In the genomic region with DNA sequence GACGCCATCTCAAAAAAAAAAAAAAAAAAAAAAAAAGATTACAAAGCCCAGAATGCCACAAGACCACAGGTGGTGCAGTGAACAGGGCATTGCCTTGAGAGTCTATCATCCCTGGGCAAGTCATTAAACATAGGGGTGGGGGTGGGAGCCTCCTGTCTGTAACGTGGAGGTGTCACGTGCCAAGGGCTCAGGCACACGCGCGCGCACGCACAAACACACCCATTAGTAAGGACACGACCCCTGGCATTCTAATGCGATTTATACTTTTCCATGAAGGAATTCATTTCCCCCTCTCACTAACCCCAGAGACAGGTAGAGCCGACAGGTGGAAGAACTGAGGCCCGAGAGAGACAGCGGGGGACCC, we compare ENCODE assay signal across 8 cellular contexts. TPM values are rescaled to one million over a fixed set of nuclear protein-coding genes. Genes with fewer than 3 reads are reported as not detected.
DNase-seq lines count a peak whose midpoint lies in the region; ATAC-seq and TF ChIP-seq lines count a peak whose summit lies in the region.

No MANE protein-coding gene starts in this region.

- no peaks in the 10 kb centered on the region for H3K79me2 ChIP-seq in MM.1S (ENCODE audit: low read length)

- no peak overlapping the region for H3K27ac ChIP-seq in CD4-positive, CD25-positive, alpha-beta regulatory T cell (ENCODE audit: insufficient read depth, low read length, poor library complexity, severe bottlenecking)
- H3K27ac ChIP-seq in MM.1S (ENCODE audit: low read length) = no peak overlapping the region

- H3K4me3 ChIP-seq in CD4-positive, CD25-positive, alpha-beta regulatory T cell (ENCODE audit: low read depth, low read length) = no peak overlapping the region
- H3K4me3 ChIP-seq in MM.1S (ENCODE audit: low read length) = peak overlapping the region; percentile 28; the same call in 1 of the 2 replicates

- TF ChIP-seq CTCF in MM.1S (IDR thresholded peaks at IDR 0.05; ENCODE audit: low read length) = no peak
- no peak for TF ChIP-seq CTCF in MCF 10A (IDR thresholded peaks at IDR 0.05; ENCODE audit: unreplicated experiment)

- peak overlapping the region; percentile 56; the same call in 1 of the 2 replicates for H3K4me2 ChIP-seq in MM.1S (ENCODE audit: low read depth, low read length)

- 0 out of 2 replicates have a peak, but pooled peaks cover under 1% of the 10 kb centered on the region for H3F3A ChIP-seq in MM.1S (ENCODE audit: insufficient read depth, low read length)

- CTCF ChIA-PET in MCF 10A (lab: Yijun Ruan, JAX) = interaction anchor here (0.7 kb wide), 1 partner anchor 195 kb away, joined by 5 read pairs; no protein-coding TSS in a partner anchor

- H3K36me3 Mint-ChIP-seq in CD4-positive, CD25-positive, alpha-beta regulatory T cell = no peaks in the 10 kb centered on the region
- no peaks in the 10 kb centered on the region for H3K36me3 Mint-ChIP-seq in MCF 10A (ENCODE audit: insufficient read depth, unreplicated experiment)

- no peaks in the 10 kb centered on the region for H4K20me1 ChIP-seq in MM.1S (ENCODE audit: insufficient read depth, low read length)

- intact Hi-C loops in MCF 10A (cut with micrococcal nuclease) = no loop called here

- no peaks in the 10 kb centered on the region for H3K36me3 ChIP-seq in CD4-positive, CD25-positive, alpha-beta regulatory T cell (ENCODE audit: control insufficient read depth, insufficient read depth, low read length)
- H3K36me3 ChIP-seq in MM.1S (replicated peaks; ENCODE audit: insufficient read depth, low read length) = no peaks in the 10 kb centered on the region

- no peak for ATAC-seq in CD4-positive, CD25-positive, alpha-beta regulatory T cell (ENCODE audit: low read depth in 2 of 2)
- no peak for ATAC-seq in HG02571 (IDR thresholded peaks at IDR 0.05; ENCODE audit: unreplicated experiment)

- peaks cover 11 to 37% (median 18%) of the 10 kb centered on the region in 4 donors for H3K4me1 Mint-ChIP-seq in CD4-positive, CD25-positive, alpha-beta regulatory T cell
- peaks cover 13% of the 10 kb centered on the region for H3K4me1 Mint-ChIP-seq in MCF 10A (ENCODE audit: insufficient read depth, unreplicated experiment)

- H3K9me2 ChIP-seq in MM.1S (replicated peaks; ENCODE audit: insufficient read depth, low read length) = no peaks in the 10 kb centered on the region

- no peak overlapping the region for H2AFZ ChIP-seq in MM.1S (ENCODE audit: low read length)

- H3K9me3 Mint-ChIP-seq in CD4-positive, CD25-positive, alpha-beta regulatory T cell = peaks cover 0 to 3% (median 0%) of the 10 kb centered on the region in 7 donors
- H3K9me3 Mint-ChIP-seq in MCF 10A (ENCODE audit: unreplicated experiment) = no peaks in the 10 kb centered on the region

- H3K9me3 ChIP-seq in CD4-positive, CD25-positive, alpha-beta regulatory T cell (ENCODE audit: control insufficient read depth in 2 of 2, low read length in 2 of 2) = no peaks in the 10 kb centered on the region
- H3K9me3 ChIP-seq in MM.1S (replicated peaks; ENCODE audit: insufficient read depth, low read length) = no peaks in the 10 kb centered on the region

- H3K4me3 Mint-ChIP-seq in CD4-positive, CD25-positive, alpha-beta regulatory T cell = peak overlapping the region in 3 of 4 donors; percentile 67 to 83 (median 70)
- H3K4me3 Mint-ChIP-seq in MCF 10A (ENCODE audit: unreplicated experiment) = peak overlapping the region; percentile 46

- H3K27ac Mint-ChIP-seq in CD4-positive, CD25-positive, alpha-beta regulatory T cell = no peak overlapping the region
- H3K27ac Mint-ChIP-seq in MCF 10A (ENCODE audit: low read depth, unreplicated experiment) = no peak overlapping the region

- BruUV-seq in MCF 10A (replicated peaks; lab: Mats Ljungman, UMichigan) = no TSS peak

- H3K27me3 ChIP-seq in CD4-positive, CD25-positive, alpha-beta regulatory T cell (ENCODE audit: control insufficient read depth, insufficient read depth, low read length) = peaks cover 10% of the 10 kb centered on the region
- peaks cover 61% of the 10 kb centered on the region for H3K27me3 ChIP-seq in MM.1S (replicated peaks; ENCODE audit: insufficient read depth, low read length)

- peaks cover 59% of the 10 kb centered on the region for H3K27me3 Mint-ChIP-seq in CD4-positive, CD25-positive, alpha-beta regulatory T cell
- no peaks in the 10 kb centered on the region for H3K27me3 Mint-ChIP-seq in MCF 10A (ENCODE audit: insufficient read depth, unreplicated experiment)

- peaks cover 31% of the 10 kb centered on the region for H3K4me1 ChIP-seq in CD4-positive, CD25-positive, alpha-beta regulatory T cell (ENCODE audit: control insufficient read depth, insufficient read depth, low read length, poor library complexity, severe bottlenecking)
- no peaks in the 10 kb centered on the region for H3K4me1 ChIP-seq in MM.1S (ENCODE audit: low read length)

- POLR2A ChIA-PET in MCF 10A (lab: Yijun Ruan, JAX) = interaction anchor here (0.7 to 1.4 kb wide), 5 partner anchors 16 to 856 kb away, joined by 3 to 6 read pairs (median 3); a partner anchor contains a TSS

- H3K9ac ChIP-seq in MM.1S (ENCODE audit: low read length) = no peak overlapping the region

- DNase-seq in CD4-positive, CD25-positive, alpha-beta regulatory T cell = no peak
- no peak for DNase-seq in MM.1S
- DNase-seq in MCF 10A (ENCODE audit: unreplicated experiment) = no peak
- DNase-seq in midbrain (lab: John Stamatoyannopoulos, UW) = peak; percentile 7
- DNase-seq in HK-2 (ENCODE audit: unreplicated experiment) = no peak
- no peak for DNase-seq in NCI-H1105 treated with DMSO at 0.1 percent for 48 hours (lab: John Stamatoyannopoulos, UW)
- DNase-seq in globus pallidus (ENCODE audit: low spot score) = no peak

RNA-seq across cellular contexts. Expression of a gene that starts 5.8 kb away (rescaled TPM):
- total RNA-seq in CD4-positive, CD25-positive, alpha-beta regulatory T cell = 0.72 TPM
- 1 to 10 TPM in 3 of 4 donors, under 1 TPM in 1; 0.45 to 2.0 (median 1.4) TPM for polyA plus RNA-seq in CD4-positive, CD25-positive, alpha-beta regulatory T cell
- total RNA-seq in MCF 10A (2022) = 21.5 and 32.8 TPM in 2 replicates

RNA-seq across cellular contexts. Expression of a gene that starts 21.3 kb away (rescaled TPM):
- total RNA-seq in CD4-positive, CD25-positive, alpha-beta regulatory T cell = not detected
- polyA plus RNA-seq in CD4-positive, CD25-positive, alpha-beta regulatory T cell = not detected
- total RNA-seq in MCF 10A (2022) = 0.26 and 0.27 TPM in 2 replicates

RNA-seq across cellular contexts. Expression of a gene that starts 42.2 kb away (rescaled TPM):
- total RNA-seq in CD4-positive, CD25-positive, alpha-beta regulatory T cell = 18.8 TPM
- polyA plus RNA-seq in CD4-positive, CD25-positive, alpha-beta regulatory T cell = 10 to 100 TPM; 15.4 to 21.4 (median 19.8) TPM
- 26.0 and 26.7 TPM in 2 replicates for total RNA-seq in MCF 10A (2022)

RNA-seq across cellular contexts. Expression of a gene that starts 47.3 kb away (rescaled TPM):
- total RNA-seq in CD4-positive, CD25-positive, alpha-beta regulatory T cell = 390 TPM
- polyA plus RNA-seq in CD4-positive, CD25-positive, alpha-beta regulatory T cell = 100 to 1,000 TPM; 267 to 354 (median 308) TPM
- 395 and 505 TPM in 2 replicates for total RNA-seq in MCF 10A (2022)

Comparison
In these comparisons a context has a peak if more than half of its experiments do, and no peak if none do; other contexts are left out.
1. RNA of a gene that starts 5.8 kb away (total RNA-seq): 21.5 to 32.8 TPM in MCF 10A; 0.72 TPM in CD4-positive, CD25-positive, alpha-beta regulatory T cell (single experiment); every median in the first group is over 10 times any median in the second.